Comparison of ENCODE assay signal across 1 cellular context in genomic region chr15:71276355-71276665, GRCh38.
TF ChIP-seq lines count a peak whose summit lies in the region.

No MANE protein-coding gene starts in this region.

TF ChIP-seq in HCT116, 20 proteins besides CTCF, POLR2A, EP300 and RAD21 (continued from another document):
- no peak for TF ChIP-seq TCF7L2 (IDR thresholded peaks at IDR 0.05; ENCODE audit: borderline replicate concordance, extremely low read depth, insufficient read depth, insufficient read length)
- TF ChIP-seq REST (IDR thresholded peaks at IDR 0.05; ENCODE audit: low read depth): no peak
- TF ChIP-seq EGR1 (IDR thresholded peaks at IDR 0.05; ENCODE audit: low read depth): no peak
- no peak for TF ChIP-seq EZH2 (IDR thresholded peaks at IDR 0.05)
- no peak for TF ChIP-seq ZNF274 (IDR thresholded peaks at IDR 0.05; ENCODE audit: low read depth, low read length)
- no peak for TF ChIP-seq ELF1 (IDR thresholded peaks at IDR 0.05; ENCODE audit: borderline replicate concordance, low read depth)
